Comparison of ENCODE assay signal across 26 cellular contexts in the genomic region with DNA sequence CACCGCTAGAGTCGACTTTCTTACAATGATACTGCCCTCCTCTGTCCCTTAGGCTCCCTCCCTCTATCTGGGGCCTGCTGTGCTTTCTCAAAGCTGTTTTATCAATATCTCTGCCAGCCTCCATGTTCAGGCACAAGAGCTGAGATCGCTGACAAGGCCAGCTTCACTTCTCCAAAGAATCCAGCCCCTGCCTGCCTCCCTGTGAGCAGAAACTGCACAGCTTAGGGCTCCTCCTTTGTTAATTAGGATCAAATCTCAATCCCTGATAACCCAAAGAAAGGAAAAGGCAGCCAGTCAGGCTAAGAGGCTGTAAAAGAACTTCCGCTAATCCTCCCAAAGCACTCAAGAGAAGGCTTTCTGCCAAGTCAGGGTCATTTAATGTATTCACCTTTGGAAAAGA.
DNase-seq lines count a peak whose midpoint lies in the region; ATAC-seq and TF ChIP-seq lines count a peak whose summit lies in the region.
"Had no signal": no experiment of that assay in that cellular context is flagged by ENCODE, and none has a peak within 500 bp of the region (broad histone marks: within the 10 kb centered on the region; RNA-seq: fewer than 3 reads in every experiment).

No MANE protein-coding gene starts in this region.

- peaks cover 24% of the 10 kb centered on the region for H3K4me1 ChIP-seq in left ventricle myocardium inferior
- no peaks in the 10 kb centered on the region for H3K4me1 ChIP-seq in right atrium auricular region
- H3K4me1 ChIP-seq: breast epithelium, HAP-1 had no signal

- intact Hi-C loops in left ventricle myocardium inferior (cut with micrococcal nuclease) = no loop called here

- POLR2A ChIA-PET in WTC11 (lab: Charles Lee) = no interaction called here

- no peak for TF ChIP-seq CTCF in left ventricle myocardium inferior (IDR thresholded peaks at IDR 0.05; ENCODE audit: borderline replicate concordance)
- no peak for TF ChIP-seq CTCF in right atrium auricular region (IDR thresholded peaks at IDR 0.05)
- no peak for TF ChIP-seq CTCF in WTC11 (IDR thresholded peaks at IDR 0.05)

- H3K36me3 ChIP-seq in left ventricle myocardium inferior (no peaks in the 10 kb centered on the region), right atrium auricular region (no peaks in the 10 kb centered on the region)
- H3K36me3 ChIP-seq: breast epithelium, HAP-1 had no signal

- peaks cover 23% of the 10 kb centered on the region for H3K4me1 Mint-ChIP-seq in WTC11
- H3K4me1 Mint-ChIP-seq: CD8-positive, alpha-beta memory T cell; memory B cell; naive thymus-derived CD4-positive, alpha-beta T cell had no signal

- DNase-seq in left ventricle myocardium inferior (no peak), right atrium auricular region (ENCODE audit: low spot score) (no peak), WTC11 (ENCODE audit: low spot score) (no peak), medulla oblongata (ENCODE audit: extremely low spot score) (peak; percentile 9), DMS 273 treated with DMSO at 0.1 percent for 48 hours (lab: John Stamatoyannopoulos, UW) (no peak), NCI-H2171 treated with DMSO at 0.1 percent for 48 hours (lab: John Stamatoyannopoulos, UW) (no peak), midbrain (lab: John Stamatoyannopoulos, UW) (no peak)
- DNase-seq: activated CD4-positive, alpha-beta T cell treated with anti-CD3 and anti-CD28 coated beads, Interleukin-2, amount 50 U/mL, for 48 hours; activated effector memory CD4-positive, alpha-beta T cell treated with anti-CD3 and anti-CD28 coated beads, Interleukin-2, amount 50 U/mL, for 16 hours; CD8-positive, alpha-beta memory T cell; DND-41; foreskin keratinocyte; hippocampal formation; Karpas-422; naive thymus-derived CD4-positive, alpha-beta T cell; NCI-H69; SHP77; stimulated activated CD4-positive, alpha-beta T cell treated with anti-CD3 and anti-CD28 coated beads, Interleukin-2, amount 100 ng/mL, for 24 hours; stimulated activated naive B cell treated with anti-CD40 and anti-IgM and Interleukin-4, amounts not matched to agents 10 μg/mL and 1 μg/mL and 100 μg/mL, for 72 hours had no signal

- H3K4me3 ChIP-seq in left ventricle myocardium inferior (no peak overlapping the region), right atrium auricular region (no peak overlapping the region)
- H3K4me3 ChIP-seq: breast epithelium, HAP-1 had no signal

- no peaks in the 10 kb centered on the region for H3K27me3 Mint-ChIP-seq in WTC11 (ENCODE audit: low read depth)
- H3K27me3 Mint-ChIP-seq: CD8-positive, alpha-beta memory T cell; dendritic cell treated with granulocyte-macrophage colony-stimulating factor and Interleukin-4, amounts not matched to agents 40 ng/mL and 50 ng/mL, for 4 days; memory B cell had no signal

- no peak overlapping the region for H3K4me3 Mint-ChIP-seq in WTC11
- H3K4me3 Mint-ChIP-seq: CD8-positive, alpha-beta memory T cell; dendritic cell treated with granulocyte-macrophage colony-stimulating factor and Interleukin-4, amounts not matched to agents 40 ng/mL and 50 ng/mL, for 4 days; memory B cell; naive thymus-derived CD4-positive, alpha-beta T cell; stimulated activated naive B cell treated with anti-CD40 and anti-IgM and Interleukin-4, amounts not matched to agents 10 μg/mL and 1 μg/mL and 100 μg/mL, for 72 hours; T-helper 1 cell treated with Interleukin-12 subunit alpha and Interleukin-12 subunit beta and Interleukin-4 antibody, amounts not matched to agents 30 μg/mL and 1 μg/mL, for 36 hours had no signal

- H3K27ac ChIP-seq in left ventricle myocardium inferior (replicated peaks) (peak overlapping the region; percentile 45), right atrium auricular region (no peak overlapping the region)
- H3K27ac ChIP-seq: breast epithelium, foreskin keratinocyte, VCaP had no signal

- no peaks in the 10 kb centered on the region for H3K27me3 ChIP-seq in left ventricle myocardium inferior (ENCODE audit: low read depth)
- H3K27me3 ChIP-seq in right atrium auricular region = no peaks in the 10 kb centered on the region
- H3K27me3 ChIP-seq: breast epithelium, foreskin keratinocyte had no signal

- CTCF ChIA-PET in WTC11 (lab: Charles Lee) = no interaction called here

- peaks cover 10% of the 10 kb centered on the region for H3K9me3 Mint-ChIP-seq in WTC11

- H3K27ac Mint-ChIP-seq in WTC11 = no peak overlapping the region
- H3K27ac Mint-ChIP-seq: CD8-positive, alpha-beta memory T cell; dendritic cell treated with granulocyte-macrophage colony-stimulating factor and Interleukin-4, amounts not matched to agents 40 ng/mL and 50 ng/mL, for 4 days; memory B cell; naive thymus-derived CD4-positive, alpha-beta T cell; stimulated activated naive B cell treated with anti-CD40 and anti-IgM and Interleukin-4, amounts not matched to agents 10 μg/mL and 1 μg/mL and 100 μg/mL, for 72 hours; T-helper 1 cell treated with Interleukin-12 subunit alpha and Interleukin-12 subunit beta and Interleukin-4 antibody, amounts not matched to agents 30 μg/mL and 1 μg/mL, for 36 hours had no signal

- H3K9me3 ChIP-seq in left ventricle myocardium inferior (replicated peaks) = no peaks in the 10 kb centered on the region
- H3K9me3 ChIP-seq in right atrium auricular region = no peaks in the 10 kb centered on the region
- H3K9me3 ChIP-seq: breast epithelium, HAP-1 had no signal

- ATAC-seq in WTC11 (peak; percentile 57), GM18873 (IDR thresholded peaks at IDR 0.05; ENCODE audit: low FRiP score, unreplicated experiment) (no peak)
- ATAC-seq: foreskin keratinocyte; naive thymus-derived CD4-positive, alpha-beta T cell; stimulated activated naive B cell treated with anti-CD40 and anti-IgM and Interleukin-4, amounts not matched to agents 10 μg/mL and 1 μg/mL and 100 μg/mL, for 72 hours had no signal

- H3K36me3 Mint-ChIP-seq in WTC11 = no peaks in the 10 kb centered on the region
- H3K36me3 Mint-ChIP-seq: CD8-positive, alpha-beta memory T cell; memory B cell; stimulated activated naive B cell treated with anti-CD40 and anti-IgM and Interleukin-4, amounts not matched to agents 10 μg/mL and 1 μg/mL and 100 μg/mL, for 72 hours had no signal

TF ChIP-seq in WTC11, 78 proteins besides CTCF, POLR2A, EP300 and RAD21 (continues in another document):
- TF ChIP-seq ZNF425 (CRISPR knock-in tag; conservative IDR thresholded peaks at IDR 0.05) = no peak
- TF ChIP-seq ERG (CRISPR knock-in tag; IDR thresholded peaks at IDR 0.05) = no peak
- no peak for TF ChIP-seq ZNF121 (CRISPR knock-in tag; IDR thresholded peaks at IDR 0.05)
- TF ChIP-seq ATF1 (CRISPR knock-in tag; IDR thresholded peaks at IDR 0.05) = no peak
- no peak for TF ChIP-seq RORB (CRISPR knock-in tag; IDR thresholded peaks at IDR 0.05)
- no peak for TF ChIP-seq GRHL2 (CRISPR knock-in tag; IDR thresholded peaks at IDR 0.05; ENCODE audit: insufficient replicate concordance, severe bottlenecking)
- no peak for TF ChIP-seq FOXP4 (CRISPR knock-in tag; IDR thresholded peaks at IDR 0.05)
